ENCODE assay signal across 16 cellular contexts in genomic region chr16:81807767-81808166, GRCh38. TPM values are rescaled to one million over a fixed set of nuclear protein-coding genes. Genes with fewer than 3 reads are reported as not detected.
"Had no signal": no experiment of that assay in that cellular context is flagged by ENCODE, and none has a peak within 500 bp of the region (broad histone marks: within the 10 kb centered on the region; RNA-seq: fewer than 3 reads in every experiment).

No MANE protein-coding gene starts in this region.

- ATAC-seq: left colon had no signal

- H3K27ac Mint-ChIP-seq: activated naive CD8-positive, alpha-beta T cell treated with anti-CD3 and anti-CD28 coated beads, Interleukin-2, amount 10 ng/mL, durations not matched to agents 7 days and 5 days had no signal

- H3K4me3 Mint-ChIP-seq: activated naive CD8-positive, alpha-beta T cell treated with anti-CD3 and anti-CD28 coated beads, Interleukin-2, amount 10 ng/mL, durations not matched to agents 7 days and 5 days had no signal

- DNase-seq: activated CD4-positive, alpha-beta T cell treated with anti-CD3 and anti-CD28 coated beads for 1 hour; activated CD4-positive, alpha-beta T cell treated with anti-CD3 and anti-CD28 coated beads, Interleukin-2, amount 50 U/mL, for 48 hours; activated gamma-delta T cell; activated naive CD8-positive, alpha-beta T cell treated with anti-CD3 and anti-CD28 coated beads, Interleukin-2, amount 10 ng/mL, durations not matched to agents 7 days and 5 days; activated T-cell treated with anti-CD3 and anti-CD28 coated beads, Interleukin-2, amount 50 U/mL, for 48 hours; anterior cingulate cortex; esophagus squamous epithelium; foreskin fibroblast; left colon; ovary; stimulated activated CD4-positive, alpha-beta T cell treated with anti-CD3 and anti-CD28 coated beads, Interleukin-4, amount 100 ng/mL, for 1 hour; stimulated activated CD8-positive, alpha-beta memory T cell treated with anti-CD3 and anti-CD28 coated beads, Interleukin-4, amount 100 ng/mL, for 48 hours; T-helper 9 cell; thyroid gland had no signal

- H3K27me3 ChIP-seq: esophagus squamous epithelium, ovary, thyroid gland had no signal

- H3K27ac ChIP-seq: esophagus squamous epithelium, ovary, thyroid gland had no signal

- H3K4me3 ChIP-seq: esophagus squamous epithelium, lung, ovary, thyroid gland had no signal

- H3K4me1 ChIP-seq: esophagus squamous epithelium, thyroid gland had no signal

RNA-seq across cellular contexts. Expression of gene PLCG2, which starts 28.7 kb away (rescaled TPM):
- polyA plus RNA-seq: neural cell had no signal
